In the genomic region with DNA sequence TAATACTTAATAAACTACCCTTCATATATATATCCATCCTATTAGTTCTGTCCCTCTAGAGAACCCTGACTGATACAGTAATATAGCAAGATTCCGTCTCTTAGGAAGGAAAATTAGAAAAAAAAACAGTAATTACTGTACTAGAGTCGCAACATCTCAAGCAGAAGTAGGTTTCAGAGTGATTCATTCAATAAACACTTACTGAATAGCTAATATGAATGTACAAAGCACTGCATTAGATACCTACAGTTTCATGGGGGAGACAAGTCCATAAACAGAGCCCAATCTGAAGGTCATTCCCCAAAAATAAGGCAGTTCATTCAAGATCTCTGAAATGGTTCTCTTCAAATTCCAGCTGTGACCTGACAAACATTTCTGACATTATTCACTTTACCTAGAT, we compare ENCODE assay signal across 24 cellular contexts. TPM values are rescaled to one million over a fixed set of nuclear protein-coding genes. Genes with fewer than 3 reads are reported as not detected.
DNase-seq lines count a peak whose midpoint lies in the region; ATAC-seq and TF ChIP-seq lines count a peak whose summit lies in the region.
"Had no signal": no experiment of that assay in that cellular context is flagged by ENCODE, and none has a peak within 500 bp of the region (broad histone marks: within the 10 kb centered on the region; RNA-seq: fewer than 3 reads in every experiment).

No MANE protein-coding gene starts in this region.

- no peak for DNase-seq in activated naive CD4-positive, alpha-beta T cell treated with anti-CD3 and anti-CD28 coated beads, Interleukin-2, amount 10 ng/mL, durations not matched to agents 7 days and 5 days
- DNase-seq in HFFc6, result no peak
- DNase-seq in choroid plexus epithelial cell (ENCODE audit: low read depth), result peak; percentile 26
- no peak for DNase-seq in smooth muscle cell (lab: John Stamatoyannopoulos, UW; ENCODE audit: unreplicated experiment)
- no peak for DNase-seq in H9
- DNase-seq: ACHN; activated CD8-positive, alpha-beta memory T cell treated with anti-CD3 and anti-CD28 coated beads, Interleukin-2, amount 50 U/mL, for 48 hours; activated naive CD4-positive, alpha-beta T cell treated with Interleukin-2 at 50 U/mL for 16 hours; aorta; mammary epithelial cell; NCI-H1417; NCI-H2081 treated with DMSO at 0.1 percent for 48 hours; NCI-H345; retina; SK-N-SH; stimulated activated CD4-positive, alpha-beta T cell treated with anti-CD3 and anti-CD28 coated beads, Interleukin-2, amount 100 ng/mL, for 48 hours had no signal

- no peak overlapping the region for H3K4me2 ChIP-seq in smooth muscle cell
- no peak overlapping the region for H3K4me2 ChIP-seq in H9 (ENCODE audit: insufficient read depth, insufficient read length, low read length)
- H3K4me2 ChIP-seq: BLaER1 treated with 17β-estradiol and CSF1 and Interleukin-3, amounts not matched to agents 10 nM and 100 nM; SK-N-SH had no signal

- no peak overlapping the region for H3K4ac ChIP-seq in H9 (ENCODE audit: low read depth, low read length)

- H3K79me2 ChIP-seq in smooth muscle cell (ENCODE audit: low read depth) (peaks cover 98% of the 10 kb centered on the region), H9 (ENCODE audit: insufficient read depth, low read length) (peaks cover 6% of the 10 kb centered on the region; the same call in 1 of the 2 replicates)

- H3K79me1 ChIP-seq in H9 (ENCODE audit: insufficient read depth, low read depth, low read length, poor library complexity, severe bottlenecking), result no peaks in the 10 kb centered on the region

- peaks cover 4% of the 10 kb centered on the region for H3K36me3 Mint-ChIP-seq in activated naive CD4-positive, alpha-beta T cell treated with anti-CD3 and anti-CD28 coated beads, Interleukin-2, amount 50 U/mL, for 24 hours
- H3K36me3 Mint-ChIP-seq in activated naive CD4-positive, alpha-beta T cell treated with anti-CD3 and anti-CD28 coated beads, Interleukin-2, amount 10 ng/mL, durations not matched to agents 7 days and 5 days, result peaks cover 12% of the 10 kb centered on the region
- H3K36me3 Mint-ChIP-seq in HFFc6 (ENCODE audit: low read depth) (no peaks in the 10 kb centered on the region; the same call in 1 of the 2 replicates), H9 (ENCODE audit: insufficient read depth in 1 of 3, low read depth in 3 of 3) (peaks cover 11 to 14% (median 12%) of the 10 kb centered on the region in 3 experiments)

- H3K27ac ChIP-seq in smooth muscle cell (ENCODE audit: low read depth), result peak overlapping the region; percentile 48
- no peak overlapping the region for H3K27ac ChIP-seq in H9 (ENCODE audit: insufficient read length, low read depth, low read length)
- H3K27ac ChIP-seq: BLaER1 treated with 17β-estradiol and CSF1 and Interleukin-3, amounts not matched to agents 10 nM and 100 nM; thoracic aorta; WERI-Rb-1 had no signal

- no peak overlapping the region for H4K91ac ChIP-seq in H9 (ENCODE audit: insufficient read length, low read depth, low read length)

- no peak overlapping the region for H3K4me3 Mint-ChIP-seq in activated naive CD4-positive, alpha-beta T cell treated with anti-CD3 and anti-CD28 coated beads, Interleukin-2, amount 50 U/mL, for 24 hours
- no peak overlapping the region for H3K4me3 Mint-ChIP-seq in activated naive CD4-positive, alpha-beta T cell treated with anti-CD3 and anti-CD28 coated beads, Interleukin-2, amount 10 ng/mL, durations not matched to agents 7 days and 5 days
- H3K4me3 Mint-ChIP-seq in HFFc6 (no peak overlapping the region), H9 (no peak overlapping the region)
- H3K4me3 Mint-ChIP-seq: stimulated activated memory B cell treated with anti-CD40 and anti-IgM and Interleukin-4, amounts not matched to agents 10 μg/mL and 1 μg/mL and 100 μg/mL, for 72 hours had no signal

- H3K9me3 ChIP-seq in smooth muscle cell (replicated peaks; ENCODE audit: low read depth) (no peaks in the 10 kb centered on the region), H9 (ENCODE audit: control insufficient read depth, low read depth, low read length) (no peaks in the 10 kb centered on the region)
- H3K9me3 ChIP-seq: SK-N-SH, thoracic aorta had no signal

- H3K23ac ChIP-seq in H9 (ENCODE audit: insufficient read length, low read depth, low read length), result no peak overlapping the region

- peaks cover 11% of the 10 kb centered on the region for H3F3A ChIP-seq in smooth muscle cell (ENCODE audit: low read depth)

- H3K9me3 Mint-ChIP-seq in activated naive CD4-positive, alpha-beta T cell treated with anti-CD3 and anti-CD28 coated beads, Interleukin-2, amount 50 U/mL, for 24 hours, result no peaks in the 10 kb centered on the region
- no peaks in the 10 kb centered on the region for H3K9me3 Mint-ChIP-seq in activated naive CD4-positive, alpha-beta T cell treated with anti-CD3 and anti-CD28 coated beads, Interleukin-2, amount 10 ng/mL, durations not matched to agents 7 days and 5 days
- H3K9me3 Mint-ChIP-seq in HFFc6 (no peaks in the 10 kb centered on the region), H9 (no peaks in the 10 kb centered on the region)
- H3K9me3 Mint-ChIP-seq: stimulated activated memory B cell treated with anti-CD40 and anti-IgM and Interleukin-4, amounts not matched to agents 10 μg/mL and 1 μg/mL and 100 μg/mL, for 72 hours had no signal

- H4K5ac ChIP-seq in H9 (ENCODE audit: insufficient read length, low read depth, low read length), result no peak overlapping the region

- H3K4me3 ChIP-seq in choroid plexus epithelial cell (ENCODE audit: low read depth, low read length) (no peak overlapping the region), smooth muscle cell (no peak overlapping the region)
- H3K4me3 ChIP-seq: BLaER1 treated with 17β-estradiol and CSF1 and Interleukin-3, amounts not matched to agents 10 nM and 100 nM; thoracic aorta had no signal

- no peak overlapping the region for H2BK15ac ChIP-seq in H9 (ENCODE audit: low read depth, low read length)

- H3K36me3 ChIP-seq in smooth muscle cell (ENCODE audit: low read depth), result no peaks in the 10 kb centered on the region
- H3K36me3 ChIP-seq: thoracic aorta, WERI-Rb-1 had no signal

- no peak overlapping the region for H3K56ac ChIP-seq in H9 (ENCODE audit: insufficient read length, low read depth, low read length)

- no peak overlapping the region for H2AK5ac ChIP-seq in H9 (ENCODE audit: insufficient read length, low read length)

- H3K14ac ChIP-seq in H9 (ENCODE audit: insufficient read depth, low read length), result no peak overlapping the region

- peak overlapping the region; percentile 31 for H3K27ac Mint-ChIP-seq in activated naive CD4-positive, alpha-beta T cell treated with anti-CD3 and anti-CD28 coated beads, Interleukin-2, amount 50 U/mL, for 24 hours
- H3K27ac Mint-ChIP-seq in activated naive CD4-positive, alpha-beta T cell treated with anti-CD3 and anti-CD28 coated beads, Interleukin-2, amount 10 ng/mL, durations not matched to agents 7 days and 5 days, result no peak overlapping the region
- H3K27ac Mint-ChIP-seq in HFFc6, result peak overlapping the region; percentile 49
- H3K27ac Mint-ChIP-seq in H9, result no peak overlapping the region; a peak in 1 of 7 replicates
- H3K27ac Mint-ChIP-seq: stimulated activated memory B cell treated with anti-CD40 and anti-IgM and Interleukin-4, amounts not matched to agents 10 μg/mL and 1 μg/mL and 100 μg/mL, for 72 hours had no signal

- H3K27me3 ChIP-seq in smooth muscle cell (ENCODE audit: low read depth) (no peaks in the 10 kb centered on the region), H9 (ENCODE audit: insufficient read depth, low read length) (no peaks in the 10 kb centered on the region)
- H3K27me3 ChIP-seq: BLaER1 treated with 17β-estradiol and CSF1 and Interleukin-3, amounts not matched to agents 10 nM and 100 nM had no signal

- H2BK12ac ChIP-seq in H9 (ENCODE audit: insufficient read length, low read depth, low read length), result no peak overlapping the region

- no peak overlapping the region for H2BK5ac ChIP-seq in H9 (ENCODE audit: insufficient read length, low read length)

- H3K27me3 Mint-ChIP-seq in activated naive CD4-positive, alpha-beta T cell treated with anti-CD3 and anti-CD28 coated beads, Interleukin-2, amount 50 U/mL, for 24 hours, result no peaks in the 10 kb centered on the region
- H3K27me3 Mint-ChIP-seq in activated naive CD4-positive, alpha-beta T cell treated with anti-CD3 and anti-CD28 coated beads, Interleukin-2, amount 10 ng/mL, durations not matched to agents 7 days and 5 days, result no peaks in the 10 kb centered on the region
- no peaks in the 10 kb centered on the region for H3K27me3 Mint-ChIP-seq in HFFc6 (ENCODE audit: insufficient read depth)
- H3K27me3 Mint-ChIP-seq in H9 (ENCODE audit: low read depth), result no peaks in the 10 kb centered on the region
- H3K27me3 Mint-ChIP-seq: stimulated activated memory B cell treated with anti-CD40 and anti-IgM and Interleukin-4, amounts not matched to agents 10 μg/mL and 1 μg/mL and 100 μg/mL, for 72 hours had no signal

- 82% methylated on average over 2 of the region's 2 CpGs for WGBS in smooth muscle cell (ENCODE audit: low lambda C conversion rate)
- WGBS in H9 (ENCODE audit: extremely low coverage, insufficient read length, low lambda C conversion rate), result no CpG with 5 or more reads among the region's 2 CpGs

- CTCF ChIA-PET in activated naive CD4-positive, alpha-beta T cell treated with anti-CD3 and anti-CD28 coated beads, Interleukin-2, amount 10 ng/mL, durations not matched to agents 7 days and 5 days (lab: Charles Lee), result interaction anchor here (0.6 to 1.8 kb wide), 4 partner anchors 10 to 24 kb away, joined by 3 to 4 read pairs (median 4); a partner anchor contains a TSS

- peaks cover 30% of the 10 kb centered on the region for H3K4me1 Mint-ChIP-seq in activated naive CD4-positive, alpha-beta T cell treated with anti-CD3 and anti-CD28 coated beads, Interleukin-2, amount 50 U/mL, for 24 hours
- H3K4me1 Mint-ChIP-seq in activated naive CD4-positive, alpha-beta T cell treated with anti-CD3 and anti-CD28 coated beads, Interleukin-2, amount 10 ng/mL, durations not matched to agents 7 days and 5 days, result no peaks in the 10 kb centered on the region
- H3K4me1 Mint-ChIP-seq in HFFc6 (ENCODE audit: low read depth), result peaks cover 33% of the 10 kb centered on the region
- H3K4me1 Mint-ChIP-seq in H9, result no peaks in the 10 kb centered on the region

- H3K9ac ChIP-seq in smooth muscle cell (ENCODE audit: low read depth) (no peak overlapping the region), H9 (ENCODE audit: extremely low read depth, insufficient read length, low read length) (no peak overlapping the region)
- H3K9ac ChIP-seq: BLaER1 treated with 17β-estradiol and CSF1 and Interleukin-3, amounts not matched to agents 10 nM and 100 nM; SK-N-SH had no signal

- ATAC-seq in SK-N-SH treated with all-trans-retinoic acid at 6 μM for 48 hours, result no peak
- ATAC-seq in GM19467 (IDR thresholded peaks at IDR 0.05; ENCODE audit: unreplicated experiment), result no peak
- ATAC-seq: stimulated activated memory B cell treated with anti-CD40 and anti-IgM and Interleukin-4, amounts not matched to agents 10 μg/mL and 1 μg/mL and 100 μg/mL, for 72 hours had no signal

- H3K4me1 ChIP-seq in smooth muscle cell (ENCODE audit: low read depth) (no peaks in the 10 kb centered on the region), H9 (ENCODE audit: insufficient read depth, low read length) (no peaks in the 10 kb centered on the region)

- no peak overlapping the region for H3T11ph ChIP-seq in H9 (ENCODE audit: low read length)

- no peak overlapping the region for H4K8ac ChIP-seq in H9 (replicated peaks; ENCODE audit: insufficient read length, low read depth, low read length)

- no peaks in the 10 kb centered on the region for H3K23me2 ChIP-seq in H9 (ENCODE audit: insufficient read length, low read depth, low read length, poor library complexity, severe bottlenecking)

- H4K20me1 ChIP-seq in smooth muscle cell (ENCODE audit: low read depth) (peaks cover 98% of the 10 kb centered on the region), H9 (ENCODE audit: control insufficient read depth, insufficient read depth, insufficient read length) (no peaks in the 10 kb centered on the region)

- TF ChIP-seq CTCF in HFFc6 (IDR thresholded peaks at IDR 0.05) (no peak), choroid plexus epithelial cell (conservative IDR thresholded peaks at IDR 0.05; ENCODE audit: low read depth, low read length) (no peak), smooth muscle cell (IDR thresholded peaks at IDR 0.05; ENCODE audit: borderline replicate concordance, insufficient read depth, poor library complexity, severe bottlenecking) (no peak), H9 (conservative IDR thresholded peaks at IDR 0.05) (no peak)

- H2BK20ac ChIP-seq in H9 (ENCODE audit: low read depth, low read length, poor library complexity, severe bottlenecking), result no peak overlapping the region

- H2BK120ac ChIP-seq in H9 (ENCODE audit: low read depth, low read length, poor library complexity, severe bottlenecking), result no peak overlapping the region

- no peak overlapping the region for H3K18ac ChIP-seq in H9 (ENCODE audit: insufficient read length, low read depth, low read length)

- H2AFZ ChIP-seq in smooth muscle cell (ENCODE audit: low read depth) (no peak overlapping the region), H9 (ENCODE audit: low read length) (no peak overlapping the region)

RNA-seq across cellular contexts. Expression of a gene that starts 9.9 kb away (rescaled TPM):
- 10 to 100 TPM; 48.0 to 69.3 (median 60.3) TPM for total RNA-seq in HFFc6 (2021; fragmentation: NEBNext Ultra II Directional; extraction: Animal tissue kit (Norgen Biotek cat#: 25700))
- total RNA-seq in smooth muscle cell (53.5 and 58.1 TPM in 2 replicates), H9 (2021) (62.5 and 68.8 TPM in 2 replicates)
- 95.7 and 102 TPM in 2 replicates for polyA plus RNA-seq in smooth muscle cell

RNA-seq across cellular contexts. Expression of a gene that starts 45.2 kb away (rescaled TPM):
- 10 to 100 TPM; 44.4 to 77.8 (median 53.4) TPM for total RNA-seq in HFFc6 (2021; fragmentation: NEBNext Ultra II Directional; extraction: Animal tissue kit (Norgen Biotek cat#: 25700))
- total RNA-seq in smooth muscle cell (14.7 and 18.6 TPM in 2 replicates), H9 (2021) (31.2 and 31.9 TPM in 2 replicates)
- 67.9 and 71.3 TPM in 2 replicates for polyA plus RNA-seq in smooth muscle cell

RNA-seq across cellular contexts. Expression of a gene that starts 53.5 kb away (rescaled TPM):
- total RNA-seq in HFFc6 (2021; fragmentation: NEBNext Ultra II Directional; extraction: Animal tissue kit (Norgen Biotek cat#: 25700)), result under 1 TPM in 1 of 6 experiments, not detected in 5; 0.20 TPM
- not detected in 2 replicates for total RNA-seq in smooth muscle cell
- polyA plus RNA-seq in smooth muscle cell, result 0.24 TPM in 1 of 2 replicates, not detected in the other
- total RNA-seq in H9 (2021), result 0.70 and 1.2 TPM in 2 replicates
- total RNA-seq: epithelial cell of proximal tubule had no signal

Comparison
In these comparisons a context has a peak if more than half of its experiments do, and no peak if none do; other contexts are left out.
1. H3K27ac Mint-ChIP-seq: peak in activated naive CD4-positive, alpha-beta T cell treated with anti-CD3 and anti-CD28 coated beads, Interleukin-2, amount 50 U/mL, for 24 hours (single experiment) and HFFc6 (single experiment); none in activated naive CD4-positive, alpha-beta T cell treated with anti-CD3 and anti-CD28 coated beads, Interleukin-2, amount 10 ng/mL, durations not matched to agents 7 days and 5 days (single experiment) and H9 (0 of 3).